1 cellular context compared by ENCODE assay signal in the genomic region with DNA sequence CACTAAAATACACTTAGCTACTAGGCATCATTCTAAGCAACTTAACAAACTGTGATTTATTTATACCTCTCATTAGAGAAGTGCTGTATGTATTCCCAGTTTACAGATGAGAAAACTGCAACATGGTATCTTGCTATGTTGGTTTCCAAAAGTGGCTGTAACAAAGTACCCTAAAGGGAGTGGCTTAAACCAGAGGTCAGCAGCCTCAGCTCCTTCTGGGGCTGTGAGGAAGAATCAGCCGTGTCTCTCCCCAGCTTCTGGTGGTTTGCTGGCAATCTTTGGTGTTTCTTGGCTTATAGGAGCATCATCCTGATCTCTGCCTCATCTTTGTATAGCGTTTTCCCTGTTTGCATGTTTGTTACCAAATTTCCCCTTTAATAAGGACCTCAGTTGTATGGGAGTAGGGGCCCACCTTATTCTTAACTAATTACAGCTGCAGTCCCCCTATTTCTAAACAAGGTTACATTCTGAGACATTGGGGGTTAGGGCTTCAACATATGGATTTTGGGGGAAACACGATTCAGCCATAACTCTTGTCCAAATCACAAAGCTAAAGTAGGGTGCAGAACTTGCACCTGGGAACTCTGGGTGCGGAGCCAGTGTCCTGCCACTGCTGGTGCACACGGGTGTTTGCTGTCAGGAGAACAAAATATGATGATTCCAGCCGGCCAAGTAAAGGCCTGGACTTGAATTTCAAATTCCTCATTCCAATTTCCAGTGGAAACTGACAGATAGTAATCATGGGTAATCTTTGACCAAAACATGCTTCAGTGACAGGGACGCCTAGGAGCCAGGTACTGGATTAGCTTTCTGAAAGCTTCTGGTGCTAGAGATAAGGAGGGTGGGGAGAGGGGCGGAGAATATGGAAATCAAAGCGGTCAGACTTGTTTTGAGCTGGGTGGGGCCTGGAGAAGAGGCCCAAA.
TF ChIP-seq lines count a peak whose summit lies in the region.

No MANE protein-coding gene starts in this region.

TF ChIP-seq in GM23338, 12 proteins besides CTCF, POLR2A, EP300 and RAD21 (continued from another document):
- TF ChIP-seq, protein P1, sequence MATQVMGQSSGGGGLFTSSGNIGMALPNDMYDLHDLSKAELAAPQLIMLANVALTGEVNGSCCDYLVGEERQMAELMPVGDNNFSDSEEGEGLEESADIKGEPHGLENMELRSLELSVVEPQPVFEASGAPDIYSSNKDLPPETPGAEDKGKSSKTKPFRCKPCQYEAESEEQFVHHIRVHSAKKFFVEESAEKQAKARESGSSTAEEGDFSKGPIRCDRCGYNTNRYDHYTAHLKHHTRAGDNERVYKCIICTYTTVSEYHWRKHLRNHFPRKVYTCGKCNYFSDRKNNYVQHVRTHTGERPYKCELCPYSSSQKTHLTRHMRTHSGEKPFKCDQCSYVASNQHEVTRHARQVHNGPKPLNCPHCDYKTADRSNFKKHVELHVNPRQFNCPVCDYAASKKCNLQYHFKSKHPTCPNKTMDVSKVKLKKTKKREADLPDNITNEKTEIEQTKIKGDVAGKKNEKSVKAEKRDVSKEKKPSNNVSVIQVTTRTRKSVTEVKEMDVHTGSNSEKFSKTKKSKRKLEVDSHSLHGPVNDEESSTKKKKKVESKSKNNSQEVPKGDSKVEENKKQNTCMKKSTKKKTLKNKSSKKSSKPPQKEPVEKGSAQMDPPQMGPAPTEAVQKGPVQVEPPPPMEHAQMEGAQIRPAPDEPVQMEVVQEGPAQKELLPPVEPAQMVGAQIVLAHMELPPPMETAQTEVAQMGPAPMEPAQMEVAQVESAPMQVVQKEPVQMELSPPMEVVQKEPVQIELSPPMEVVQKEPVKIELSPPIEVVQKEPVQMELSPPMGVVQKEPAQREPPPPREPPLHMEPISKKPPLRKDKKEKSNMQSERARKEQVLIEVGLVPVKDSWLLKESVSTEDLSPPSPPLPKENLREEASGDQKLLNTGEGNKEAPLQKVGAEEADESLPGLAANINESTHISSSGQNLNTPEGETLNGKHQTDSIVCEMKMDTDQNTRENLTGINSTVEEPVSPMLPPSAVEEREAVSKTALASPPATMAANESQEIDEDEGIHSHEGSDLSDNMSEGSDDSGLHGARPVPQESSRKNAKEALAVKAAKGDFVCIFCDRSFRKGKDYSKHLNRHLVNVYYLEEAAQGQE (IDR thresholded peaks at IDR 0.05; ENCODE audit: unreplicated experiment) = no peak
- no peak for TF ChIP-seq JUNB (IDR thresholded peaks at IDR 0.05; ENCODE audit: unreplicated experiment)
- TF ChIP-seq STAT1 (IDR thresholded peaks at IDR 0.05; ENCODE audit: unreplicated experiment) = no peak
- TF ChIP-seq, protein P2, sequence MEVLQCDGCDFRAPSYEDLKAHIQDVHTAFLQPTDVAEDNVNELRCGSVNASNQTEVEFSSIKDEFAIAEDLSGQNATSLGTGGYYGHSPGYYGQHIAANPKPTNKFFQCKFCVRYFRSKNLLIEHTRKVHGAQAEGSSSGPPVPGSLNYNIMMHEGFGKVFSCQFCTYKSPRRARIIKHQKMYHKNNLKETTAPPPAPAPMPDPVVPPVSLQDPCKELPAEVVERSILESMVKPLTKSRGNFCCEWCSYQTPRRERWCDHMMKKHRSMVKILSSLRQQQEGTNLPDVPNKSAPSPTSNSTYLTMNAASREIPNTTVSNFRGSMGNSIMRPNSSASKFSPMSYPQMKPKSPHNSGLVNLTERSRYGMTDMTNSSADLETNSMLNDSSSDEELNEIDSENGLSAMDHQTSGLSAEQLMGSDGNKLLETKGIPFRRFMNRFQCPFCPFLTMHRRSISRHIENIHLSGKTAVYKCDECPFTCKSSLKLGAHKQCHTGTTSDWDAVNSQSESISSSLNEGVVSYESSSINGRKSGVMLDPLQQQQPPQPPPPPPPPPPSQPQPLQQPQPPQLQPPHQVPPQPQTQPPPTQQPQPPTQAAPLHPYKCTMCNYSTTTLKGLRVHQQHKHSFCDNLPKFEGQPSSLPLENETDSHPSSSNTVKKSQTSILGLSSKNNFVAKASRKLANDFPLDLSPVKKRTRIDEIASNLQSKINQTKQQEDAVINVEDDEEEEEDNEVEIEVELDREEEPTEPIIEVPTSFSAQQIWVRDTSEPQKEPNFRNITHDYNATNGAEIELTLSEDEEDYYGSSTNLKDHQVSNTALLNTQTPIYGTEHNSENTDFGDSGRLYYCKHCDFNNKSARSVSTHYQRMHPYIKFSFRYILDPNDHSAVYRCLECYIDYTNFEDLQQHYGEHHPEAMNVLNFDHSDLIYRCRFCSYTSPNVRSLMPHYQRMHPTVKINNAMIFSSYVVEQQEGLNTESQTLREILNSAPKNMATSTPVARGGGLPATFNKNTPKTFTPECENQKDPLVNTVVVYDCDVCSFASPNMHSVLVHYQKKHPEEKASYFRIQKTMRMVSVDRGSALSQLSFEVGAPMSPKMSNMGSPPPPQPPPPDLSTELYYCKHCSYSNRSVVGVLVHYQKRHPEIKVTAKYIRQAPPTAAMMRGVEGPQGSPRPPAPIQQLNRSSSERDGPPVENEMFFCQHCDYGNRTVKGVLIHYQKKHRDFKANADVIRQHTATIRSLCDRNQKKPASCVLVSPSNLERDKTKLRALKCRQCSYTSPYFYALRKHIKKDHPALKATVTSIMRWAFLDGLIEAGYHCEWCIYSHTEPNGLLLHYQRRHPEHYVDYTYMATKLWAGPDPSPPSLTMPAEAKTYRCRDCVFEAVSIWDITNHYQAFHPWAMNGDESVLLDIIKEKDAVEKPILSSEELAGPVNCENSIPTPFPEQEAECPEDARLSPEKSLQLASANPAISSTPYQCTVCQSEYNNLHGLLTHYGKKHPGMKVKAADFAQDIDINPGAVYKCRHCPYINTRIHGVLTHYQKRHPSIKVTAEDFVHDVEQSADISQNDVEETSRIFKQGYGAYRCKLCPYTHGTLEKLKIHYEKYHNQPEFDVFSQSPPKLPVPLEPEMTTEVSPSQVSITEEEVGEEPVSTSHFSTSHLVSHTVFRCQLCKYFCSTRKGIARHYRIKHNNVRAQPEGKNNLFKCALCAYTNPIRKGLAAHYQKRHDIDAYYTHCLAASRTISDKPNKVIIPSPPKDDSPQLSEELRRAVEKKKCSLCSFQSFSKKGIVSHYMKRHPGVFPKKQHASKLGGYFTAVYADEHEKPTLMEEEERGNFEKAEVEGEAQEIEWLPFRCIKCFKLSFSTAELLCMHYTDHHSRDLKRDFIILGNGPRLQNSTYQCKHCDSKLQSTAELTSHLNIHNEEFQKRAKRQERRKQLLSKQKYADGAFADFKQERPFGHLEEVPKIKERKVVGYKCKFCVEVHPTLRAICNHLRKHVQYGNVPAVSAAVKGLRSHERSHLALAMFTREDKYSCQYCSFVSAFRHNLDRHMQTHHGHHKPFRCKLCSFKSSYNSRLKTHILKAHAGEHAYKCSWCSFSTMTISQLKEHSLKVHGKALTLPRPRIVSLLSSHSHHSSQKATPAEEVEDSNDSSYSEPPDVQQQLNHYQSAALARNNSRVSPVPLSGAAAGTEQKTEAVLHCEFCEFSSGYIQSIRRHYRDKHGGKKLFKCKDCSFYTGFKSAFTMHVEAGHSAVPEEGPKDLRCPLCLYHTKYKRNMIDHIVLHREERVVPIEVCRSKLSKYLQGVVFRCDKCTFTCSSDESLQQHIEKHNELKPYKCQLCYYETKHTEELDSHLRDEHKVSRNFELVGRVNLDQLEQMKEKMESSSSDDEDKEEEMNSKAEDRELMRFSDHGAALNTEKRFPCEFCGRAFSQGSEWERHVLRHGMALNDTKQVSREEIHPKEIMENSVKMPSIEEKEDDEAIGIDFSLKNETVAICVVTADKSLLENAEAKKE (CRISPR knock-in tag; IDR thresholded peaks at IDR 0.05) = no peak
- TF ChIP-seq POLR2AphosphoS5 (IDR thresholded peaks at IDR 0.05; ENCODE audit: low read depth) = no peak
- no peak for TF ChIP-seq CREB1 (CRISPR knock-in tag; IDR thresholded peaks at IDR 0.05; ENCODE audit: low read depth)
- TF ChIP-seq NANOG (IDR thresholded peaks at IDR 0.05; ENCODE audit: borderline replicate concordance) = no peak
- no peak for TF ChIP-seq ZNF114 (CRISPR knock-in tag; IDR thresholded peaks at IDR 0.05)
